Comparison of ENCODE assay signal across 13 cellular contexts in the genomic region with DNA sequence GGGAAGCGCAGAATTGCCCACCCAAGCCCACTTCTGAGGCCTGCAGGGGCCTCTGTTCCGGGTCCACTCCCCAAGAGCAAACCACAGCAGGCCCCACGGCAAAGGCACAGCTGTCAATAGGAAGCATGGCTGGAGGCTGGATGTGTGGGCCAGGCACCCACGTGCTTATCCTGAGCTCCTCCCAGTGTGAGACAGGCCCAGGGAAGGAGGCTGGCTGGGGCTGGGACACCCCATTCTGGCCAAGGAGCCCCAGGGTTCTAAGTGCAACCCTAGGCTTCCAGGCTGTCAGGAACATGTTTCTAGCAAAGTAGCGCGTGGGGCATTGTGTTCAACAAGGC. TPM values are rescaled to one million over a fixed set of nuclear protein-coding genes. Genes with fewer than 3 reads are reported as not detected.
"Had no signal": no experiment of that assay in that cellular context is flagged by ENCODE, and none has a peak within 500 bp of the region (broad histone marks: within the 10 kb centered on the region; RNA-seq: fewer than 3 reads in every experiment).

No MANE protein-coding gene starts in this region.

- H3K36me3 Mint-ChIP-seq: activated naive CD8-positive, alpha-beta T cell treated with anti-CD3 and anti-CD28 coated beads for 36 hours; immature natural killer cell had no signal

- H3K4me3 Mint-ChIP-seq: activated naive CD8-positive, alpha-beta T cell treated with anti-CD3 and anti-CD28 coated beads for 36 hours; immature natural killer cell; nephron progenitor cell had no signal

- H3K36me3 ChIP-seq: esophagus squamous epithelium, transverse colon had no signal

- H3K9me3 Mint-ChIP-seq: activated naive CD8-positive, alpha-beta T cell treated with anti-CD3 and anti-CD28 coated beads for 36 hours; nephron progenitor cell had no signal

- H3K27me3 Mint-ChIP-seq: activated naive CD8-positive, alpha-beta T cell treated with anti-CD3 and anti-CD28 coated beads for 36 hours had no signal

- H3K27me3 ChIP-seq: esophagus squamous epithelium, transverse colon had no signal

- H3K27ac Mint-ChIP-seq: activated naive CD8-positive, alpha-beta T cell treated with anti-CD3 and anti-CD28 coated beads for 36 hours; nephron progenitor cell had no signal

- H3K4me3 ChIP-seq: esophagus squamous epithelium, transverse colon had no signal

- H3K9me3 ChIP-seq: esophagus squamous epithelium, transverse colon had no signal

- DNase-seq: activated gamma-delta T cell treated with Interleukin-2 at 50 U/mL for 16 hours; activated naive CD8-positive, alpha-beta T cell treated with anti-CD3 and anti-CD28 coated beads for 36 hours; activated T-cell treated with anti-CD3 and anti-CD28 coated beads, Interleukin-2, amount 50 U/mL, for 48 hours; esophagus squamous epithelium; foreskin fibroblast; immature natural killer cell; mammary epithelial cell; nephron progenitor cell; T-helper 2 cell; transverse colon had no signal

- H3K27ac ChIP-seq: esophagus squamous epithelium, transverse colon had no signal

RNA-seq across cellular contexts. Expression of gene RAB17, which starts 6.0 kb away (rescaled TPM):
- polyA plus RNA-seq: immature natural killer cell had no signal

RNA-seq across cellular contexts. Expression of gene PRLH, which starts 30.1 kb away (rescaled TPM):
- total RNA-seq: activated naive CD8-positive, alpha-beta T cell treated with anti-CD3 and anti-CD28 coated beads for 36 hours; cerebellum; esophagus squamous epithelium; mammary epithelial cell; mucosa of gallbladder; osteocyte; transverse colon had no signal
- polyA plus RNA-seq: immature natural killer cell, mammary epithelial cell had no signal
